Comparison of ENCODE assay signal across 9 cellular contexts in the genomic region with DNA sequence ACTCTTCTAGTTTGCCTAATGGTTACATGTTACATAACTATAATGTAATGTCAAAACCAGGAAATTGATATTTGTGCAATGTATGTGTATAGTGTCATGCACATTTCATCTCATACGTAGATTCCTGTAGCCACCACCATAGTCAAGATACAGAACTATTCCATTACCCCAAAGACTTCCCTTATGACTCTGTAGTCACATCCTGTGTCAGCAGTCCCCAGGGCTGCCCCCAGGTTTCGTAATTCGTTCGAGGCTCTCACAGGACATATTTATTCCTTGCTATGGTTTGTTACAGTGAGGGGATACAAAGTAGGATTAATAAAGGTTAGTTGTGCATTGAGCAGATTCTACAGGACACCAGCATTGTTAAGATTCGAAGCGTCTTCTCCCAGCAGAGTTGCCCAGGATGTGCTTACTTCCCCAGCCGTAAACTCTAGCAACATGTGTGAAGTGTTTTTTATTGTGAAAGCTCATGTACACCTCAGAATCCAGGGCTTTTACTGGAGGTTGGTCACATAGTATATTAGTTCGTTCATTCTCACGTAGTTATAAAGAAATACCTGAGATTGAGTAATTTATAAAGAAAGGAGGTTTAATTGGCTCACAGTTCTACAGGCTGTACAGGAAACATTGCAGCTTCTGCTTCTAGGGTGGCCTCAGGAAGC. TPM values are rescaled to one million over a fixed set of nuclear protein-coding genes. Genes with fewer than 3 reads are reported as not detected.
DNase-seq lines count a peak whose midpoint lies in the region; ATAC-seq and TF ChIP-seq lines count a peak whose summit lies in the region.
"Had no signal": no experiment of that assay in that cellular context is flagged by ENCODE, and none has a peak within 500 bp of the region (broad histone marks: within the 10 kb centered on the region; RNA-seq: fewer than 3 reads in every experiment).

No MANE protein-coding gene starts in this region.

- H3K27me3 Mint-ChIP-seq in type B pancreatic cell: no peaks in the 10 kb centered on the region

- H3K4me3 ChIP-seq in left ventricle myocardium inferior (no peak overlapping the region), tibial nerve (no peak overlapping the region)

- in situ Hi-C loops in GM13976 (cut with MboI; ENCODE audit: low sequenced_read_pairs, unreplicated experiment): no loop called here

- no peak overlapping the region for H3K27ac ChIP-seq in left ventricle myocardium inferior (replicated peaks)
- peak overlapping the region in 1 of 4 donors; percentile 29 for H3K27ac ChIP-seq in tibial nerve

- intact Hi-C loops in Right ventricle myocardium superior (cut with DNase I) (no loop called here), left ventricle myocardium inferior (cut with micrococcal nuclease) (no loop called here)

- H3K4me1 ChIP-seq in left ventricle myocardium inferior (peaks cover 29% of the 10 kb centered on the region), tibial nerve (peaks cover 0 to 53% (median 0%) of the 10 kb centered on the region in 4 donors)

- peak overlapping the region; percentile 2 to 84 for H3K27ac Mint-ChIP-seq in activated naive CD4-positive, alpha-beta T cell treated with anti-CD3 and anti-CD28 coated beads, Interleukin-2, amount 50 U/mL, for 72 hours
- peak overlapping the region; percentile 63 for H3K27ac Mint-ChIP-seq in type B pancreatic cell

- H3K36me3 Mint-ChIP-seq in activated naive CD4-positive, alpha-beta T cell treated with anti-CD3 and anti-CD28 coated beads, Interleukin-2, amount 50 U/mL, for 72 hours: peaks cover 0 to 11% of the 10 kb centered on the region in 2 donors
- H3K36me3 Mint-ChIP-seq in type B pancreatic cell: peaks cover 11% of the 10 kb centered on the region

- peak; percentile 56 for DNase-seq in Right ventricle myocardium superior
- DNase-seq in left ventricle myocardium inferior: no peak
- DNase-seq in activated naive CD4-positive, alpha-beta T cell treated with anti-CD3 and anti-CD28 coated beads, Interleukin-2, amount 50 U/mL, for 72 hours (ENCODE audit: low spot score in 2 of 2): peak in 1 of 2 donors; percentile 31
- no peak for DNase-seq in type B pancreatic cell (ENCODE audit: extremely low spot score, unreplicated experiment)
- no peak for DNase-seq in GM13976 (ENCODE audit: low spot score)
- DNase-seq in tibial nerve (ENCODE audit: low spot score in 2 of 2): no peak
- DNase-seq in germinal center (ENCODE audit: low spot score): no peak
- DNase-seq: activated gamma-delta T cell had no signal

- TF ChIP-seq CTCF in left ventricle myocardium inferior (IDR thresholded peaks at IDR 0.05; ENCODE audit: borderline replicate concordance) (no peak), type B pancreatic cell (conservative IDR thresholded peaks at IDR 0.05) (no peak), GM13976 (IDR thresholded peaks at IDR 0.05; ENCODE audit: borderline replicate concordance, control extremely low read depth, extremely low read depth, insufficient read depth, missing control alignments) (no peak), tibial nerve (IDR thresholded peaks at IDR 0.05) (no peak)

- H3K27me3 ChIP-seq in left ventricle myocardium inferior (ENCODE audit: low read depth) (no peaks in the 10 kb centered on the region), tibial nerve (no peaks in the 10 kb centered on the region)

- no peak overlapping the region for H3K4me3 Mint-ChIP-seq in type B pancreatic cell

- 84 to 88% methylated on average over 9 of the region's 9 CpGs for WGBS in tibial nerve, 2 donors

- H3K9me3 Mint-ChIP-seq in activated naive CD4-positive, alpha-beta T cell treated with anti-CD3 and anti-CD28 coated beads, Interleukin-2, amount 50 U/mL, for 72 hours: peaks cover 5 to 6% of the 10 kb centered on the region in 2 donors
- peaks cover 5% of the 10 kb centered on the region for H3K9me3 Mint-ChIP-seq in type B pancreatic cell

- peaks cover 18% of the 10 kb centered on the region for H3K4me1 Mint-ChIP-seq in type B pancreatic cell (ENCODE audit: unreplicated experiment)

- TF ChIP-seq EP300 in tibial nerve (IDR thresholded peaks at IDR 0.05): peak in 1 of 2 donors; percentile 12

- peaks cover 6% of the 10 kb centered on the region for H3K36me3 ChIP-seq in left ventricle myocardium inferior
- no peaks in the 10 kb centered on the region for H3K36me3 ChIP-seq in tibial nerve

- no peak for TF ChIP-seq POLR2A in tibial nerve (IDR thresholded peaks at IDR 0.05)

- peaks cover 5% of the 10 kb centered on the region for H3K9me3 ChIP-seq in left ventricle myocardium inferior (replicated peaks)
- H3K9me3 ChIP-seq in tibial nerve: no peaks in the 10 kb centered on the region

- ATAC-seq in Right ventricle myocardium superior (ENCODE audit: poor library complexity): peak; percentile 43
- ATAC-seq in HG03139 (IDR thresholded peaks at IDR 0.05; ENCODE audit: unreplicated experiment): peak; percentile 79
- peak; percentile 91 to 98 for ATAC-seq in activated naive CD4-positive, alpha-beta T cell treated with anti-CD3 and anti-CD28 coated beads, Interleukin-2, amount 50 U/mL, for 72 hours

RNA-seq across cellular contexts. Expression of a gene that starts 18.6 kb away (rescaled TPM):
- total RNA-seq in Right ventricle myocardium superior (14.9 TPM), left ventricle myocardium inferior (17.4 TPM), type B pancreatic cell (ENCODE audit: low replicate concordance) (19.6 and 24.1 TPM in 2 replicates), tibial nerve (10 to 100 TPM; 31.0 to 35.6 (median 34.5) TPM)
- 10 to 100 TPM; 21.5 to 23.0 TPM for total RNA-seq in activated naive CD4-positive, alpha-beta T cell treated with anti-CD3 and anti-CD28 coated beads, Interleukin-2, amount 50 U/mL, for 72 hours

Comparison
In these comparisons a context has a peak if more than half of its experiments do, and no peak if none do; other contexts are left out.
1. ATAC-seq: peak in every context shown above with its lines; median percentile 94 in activated naive CD4-positive, alpha-beta T cell treated with anti-CD3 and anti-CD28 coated beads, Interleukin-2, amount 50 U/mL, for 72 hours; 79 in HG03139; 43 in Right ventricle myocardium superior.